Comparison of ENCODE assay signal across 5 cellular contexts in genomic region chrX:112058766-112059165, GRCh38. TPM values are rescaled to one million over a fixed set of nuclear protein-coding genes. Genes with fewer than 3 reads are reported as not detected.
"Had no signal": no experiment of that assay in that cellular context is flagged by ENCODE, and none has a peak within 500 bp of the region (broad histone marks: within the 10 kb centered on the region; RNA-seq: fewer than 3 reads in every experiment).

No MANE protein-coding gene starts in this region.

- H3K4me1 Mint-ChIP-seq: H9, IgD-negative memory B cell had no signal

- H3K27ac Mint-ChIP-seq: H9, IgD-negative memory B cell had no signal

- H3K36me3 Mint-ChIP-seq: IgD-negative memory B cell had no signal

- H3K4me3 ChIP-seq: GM23248 had no signal

- H3K4me3 Mint-ChIP-seq: H9, IgD-negative memory B cell had no signal

- H3K27ac ChIP-seq: GM23248 had no signal

- DNase-seq: GOT3, H9 had no signal

- H3K9ac ChIP-seq: GM23248 had no signal

- H2AFZ ChIP-seq: GM23248 had no signal

- H3K9me3 Mint-ChIP-seq: H9, IgD-negative memory B cell had no signal

RNA-seq across cellular contexts. Expression of gene TRPC5, which starts 23.8 kb away (rescaled TPM):
- total RNA-seq: GM23248, HT-29 had no signal
- polyA plus RNA-seq: GM23248 had no signal

RNA-seq across cellular contexts. Expression of gene RTL4, which starts 24.1 kb away (rescaled TPM):
- total RNA-seq: GM23248, H9, HT-29 had no signal
- polyA plus RNA-seq: GM23248, IgD-negative memory B cell had no signal
